Comparison of ENCODE assay signal across 1 cellular context in the genomic region with DNA sequence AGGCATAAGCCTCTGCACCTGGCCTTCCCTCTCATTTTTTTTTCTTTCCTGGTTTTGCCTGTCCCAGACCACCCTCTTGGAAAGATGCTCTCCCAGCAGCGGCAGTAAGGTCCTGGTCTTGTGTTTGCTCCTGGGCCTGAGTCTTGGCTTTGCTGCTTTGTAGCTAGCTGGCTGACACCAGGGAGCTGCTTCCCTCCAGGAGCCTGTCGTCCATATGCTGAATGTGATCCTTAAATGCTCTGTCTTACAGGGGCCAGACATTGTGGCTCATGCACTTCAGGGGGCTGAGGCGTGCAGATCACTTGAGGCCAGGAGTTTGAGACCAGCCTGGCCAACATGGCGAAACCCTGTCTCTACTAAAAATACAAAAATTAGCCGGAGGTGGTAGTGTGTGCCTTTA.
TF ChIP-seq lines count a peak whose summit lies in the region.

No MANE protein-coding gene starts in this region.

TF ChIP-seq in liver, 16 proteins besides CTCF, POLR2A, EP300 and RAD21 (continued from another document):
- TF ChIP-seq, protein P1, sequence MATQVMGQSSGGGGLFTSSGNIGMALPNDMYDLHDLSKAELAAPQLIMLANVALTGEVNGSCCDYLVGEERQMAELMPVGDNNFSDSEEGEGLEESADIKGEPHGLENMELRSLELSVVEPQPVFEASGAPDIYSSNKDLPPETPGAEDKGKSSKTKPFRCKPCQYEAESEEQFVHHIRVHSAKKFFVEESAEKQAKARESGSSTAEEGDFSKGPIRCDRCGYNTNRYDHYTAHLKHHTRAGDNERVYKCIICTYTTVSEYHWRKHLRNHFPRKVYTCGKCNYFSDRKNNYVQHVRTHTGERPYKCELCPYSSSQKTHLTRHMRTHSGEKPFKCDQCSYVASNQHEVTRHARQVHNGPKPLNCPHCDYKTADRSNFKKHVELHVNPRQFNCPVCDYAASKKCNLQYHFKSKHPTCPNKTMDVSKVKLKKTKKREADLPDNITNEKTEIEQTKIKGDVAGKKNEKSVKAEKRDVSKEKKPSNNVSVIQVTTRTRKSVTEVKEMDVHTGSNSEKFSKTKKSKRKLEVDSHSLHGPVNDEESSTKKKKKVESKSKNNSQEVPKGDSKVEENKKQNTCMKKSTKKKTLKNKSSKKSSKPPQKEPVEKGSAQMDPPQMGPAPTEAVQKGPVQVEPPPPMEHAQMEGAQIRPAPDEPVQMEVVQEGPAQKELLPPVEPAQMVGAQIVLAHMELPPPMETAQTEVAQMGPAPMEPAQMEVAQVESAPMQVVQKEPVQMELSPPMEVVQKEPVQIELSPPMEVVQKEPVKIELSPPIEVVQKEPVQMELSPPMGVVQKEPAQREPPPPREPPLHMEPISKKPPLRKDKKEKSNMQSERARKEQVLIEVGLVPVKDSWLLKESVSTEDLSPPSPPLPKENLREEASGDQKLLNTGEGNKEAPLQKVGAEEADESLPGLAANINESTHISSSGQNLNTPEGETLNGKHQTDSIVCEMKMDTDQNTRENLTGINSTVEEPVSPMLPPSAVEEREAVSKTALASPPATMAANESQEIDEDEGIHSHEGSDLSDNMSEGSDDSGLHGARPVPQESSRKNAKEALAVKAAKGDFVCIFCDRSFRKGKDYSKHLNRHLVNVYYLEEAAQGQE (IDR thresholded peaks at IDR 0.05): no peak
- no peak for TF ChIP-seq TAF1 (conservative IDR thresholded peaks at IDR 0.05)
